In genomic region chr9:14311940-14312572, GRCh38 we compare ENCODE assay signal across 11 cellular contexts. TPM values are rescaled to one million over a fixed set of nuclear protein-coding genes. Genes with fewer than 3 reads are reported as not detected.
DNase-seq lines count a peak whose midpoint lies in the region; ATAC-seq and TF ChIP-seq lines count a peak whose summit lies in the region.
"Had no signal": no experiment of that assay in that cellular context is flagged by ENCODE, and none has a peak within 500 bp of the region (broad histone marks: within the 10 kb centered on the region; RNA-seq: fewer than 3 reads in every experiment).

No MANE protein-coding gene starts in this region.

- intact Hi-C loops in breast epithelium (cut with DNase I; ENCODE audit: low total_unique reads), result no loop called here
- intact Hi-C loops in spleen (cut with DNase I; ENCODE audit: low total_unique reads), result loop anchor here (10.0 kb wide), 1 partner anchor 217 kb away; no protein-coding TSS in a partner anchor

- no peak for ATAC-seq in GM21786 (IDR thresholded peaks at IDR 0.05; ENCODE audit: unreplicated experiment)

- H3K36me3 ChIP-seq in HUES48 (ENCODE audit: control insufficient read depth, insufficient read depth, low read length) (no peaks in the 10 kb centered on the region), breast epithelium (no peaks in the 10 kb centered on the region), kidney epithelial cell (ENCODE audit: control insufficient read depth, insufficient read depth, low read length) (no peaks in the 10 kb centered on the region), spleen (peaks cover 0 to 2% (median 0%) of the 10 kb centered on the region in 6 donors), WERI-Rb-1 (no peaks in the 10 kb centered on the region)

- H3K4me3 ChIP-seq in HUES48 (ENCODE audit: low read depth, low read length), result peak overlapping the region; percentile 84
- H3K4me3 ChIP-seq in breast epithelium, result peak overlapping the region; percentile 73 to 83 (median 79)
- H3K4me3 ChIP-seq in kidney epithelial cell (ENCODE audit: low read depth, low read length), result peak overlapping the region; percentile 80
- peak overlapping the region; percentile 38 to 79 (median 55) for H3K4me3 ChIP-seq in spleen
- H3K4me3 ChIP-seq in WERI-Rb-1 (ENCODE audit: low read depth, low read length), result no peak overlapping the region

- TF ChIP-seq CTCF in breast epithelium (IDR thresholded peaks at IDR 0.05) (no peak), kidney epithelial cell (IDR thresholded peaks at IDR 0.05; ENCODE audit: insufficient read depth, low read length, poor library complexity, severe bottlenecking) (no peak), spleen (IDR thresholded peaks at IDR 0.05 in 8 of 11, conservative IDR thresholded peaks at IDR 0.05 in 3 of 11) (no peak), WERI-Rb-1 (IDR thresholded peaks at IDR 0.05; ENCODE audit: low read depth, low read length) (no peak)

- H3K27ac ChIP-seq in HUES48 (ENCODE audit: low read depth, low read length), result no peak overlapping the region
- peak overlapping the region; percentile 96 to 99 for H3K27ac ChIP-seq in breast epithelium
- H3K27ac ChIP-seq in spleen, result peak overlapping the region in 7 of 8 donors; percentile 14 to 95 (median 90)
- no peak overlapping the region for H3K27ac ChIP-seq in WERI-Rb-1

- 50 to 63% (median 51%) methylated on average over 6 of the region's 6 CpGs for WGBS in spleen, 5 donors

- no peak for TF ChIP-seq POLR2A in breast epithelium (IDR thresholded peaks at IDR 0.05)
- TF ChIP-seq POLR2A in spleen (IDR thresholded peaks at IDR 0.05), result no peak

- DNase-seq in breast epithelium (ENCODE audit: low spot score in 2 of 2), result no peak
- no peak for DNase-seq in kidney epithelial cell (ENCODE audit: low read depth)
- no peak for DNase-seq in spleen
- no peak for DNase-seq in NCI-H2227 (lab: John Stamatoyannopoulos, UW; ENCODE audit: unreplicated experiment)
- DNase-seq in NCI-H146 (lab: John Stamatoyannopoulos, UW), result no peak
- DNase-seq in WERI-Rb-1, result no peak
- DNase-seq: activated naive CD4-positive, alpha-beta T cell treated with anti-CD3 and anti-CD28 coated beads for 36 hours; NCI-H1048 had no signal

- H3K4me1 ChIP-seq in HUES48 (ENCODE audit: control insufficient read depth, insufficient read depth, low read length) (peaks cover 25% of the 10 kb centered on the region), breast epithelium (no peaks in the 10 kb centered on the region), spleen (peaks cover 0 to 57% (median 32%) of the 10 kb centered on the region in 6 donors)

- H3K9ac ChIP-seq in HUES48 (ENCODE audit: low read depth, low read length), result no peak overlapping the region

- H3K27me3 ChIP-seq in HUES48 (ENCODE audit: control insufficient read depth, insufficient read depth, low read length) (peaks cover 31% of the 10 kb centered on the region), breast epithelium (no peaks in the 10 kb centered on the region), kidney epithelial cell (ENCODE audit: control insufficient read depth, insufficient read depth, low read length) (peaks cover 2% of the 10 kb centered on the region), spleen (replicated peaks in 1 of 7) (peaks cover 0 to 77% (median 24%) of the 10 kb centered on the region in 7 donors), WERI-Rb-1 (ENCODE audit: insufficient read depth, low read depth, severe bottlenecking) (no peaks in the 10 kb centered on the region)

- H3K9me3 ChIP-seq in HUES48 (ENCODE audit: control insufficient read depth, insufficient read depth, low read length) (no peaks in the 10 kb centered on the region), breast epithelium (no peaks in the 10 kb centered on the region), spleen (no peaks in the 10 kb centered on the region), WERI-Rb-1 (ENCODE audit: severe bottlenecking) (no peaks in the 10 kb centered on the region)

RNA-seq across cellular contexts. Expression of gene NFIB, which starts 1.9 kb away (rescaled TPM):
- total RNA-seq in breast epithelium, result 100 to 1,000 TPM in 2 of 3 donors, 10 to 100 TPM in 1; 95.2 to 237 (median 105) TPM
- 3.1 and 3.3 TPM in 2 replicates for total RNA-seq in kidney epithelial cell
- total RNA-seq in spleen, result 10 to 100 TPM; 45.1 to 96.8 (median 56.3) TPM
- 1 to 10 TPM; 3.6 to 5.6 (median 3.6) TPM for polyA plus RNA-seq in spleen
- total RNA-seq: activated naive CD4-positive, alpha-beta T cell treated with anti-CD3 and anti-CD28 coated beads for 36 hours; T-helper 1 cell treated with Interleukin-12 subunit alpha and Interleukin-12 subunit beta and Interleukin-4 antibody, amounts not matched to agents 30 ng/mL and 1 ng/mL, for 36 hours had no signal

Comparison
In these comparisons a context has a peak if more than half of its experiments do, and no peak if none do; other contexts are left out.
1. H3K27ac ChIP-seq: peak in breast epithelium (2 of 2) and spleen (7 of 8); none in HUES48 (single experiment) and WERI-Rb-1 (single experiment).
2. RNA of gene NFIB, which starts 1.9 kb away (total RNA-seq): 95.2 to 237 TPM in breast epithelium and 45.1 to 96.8 TPM in spleen; 3.1 to 3.3 TPM in kidney epithelial cell; every median in the first group is over 10 times any median in the second.